Comparison of ENCODE assay signal across 8 cellular contexts in the genomic region with DNA sequence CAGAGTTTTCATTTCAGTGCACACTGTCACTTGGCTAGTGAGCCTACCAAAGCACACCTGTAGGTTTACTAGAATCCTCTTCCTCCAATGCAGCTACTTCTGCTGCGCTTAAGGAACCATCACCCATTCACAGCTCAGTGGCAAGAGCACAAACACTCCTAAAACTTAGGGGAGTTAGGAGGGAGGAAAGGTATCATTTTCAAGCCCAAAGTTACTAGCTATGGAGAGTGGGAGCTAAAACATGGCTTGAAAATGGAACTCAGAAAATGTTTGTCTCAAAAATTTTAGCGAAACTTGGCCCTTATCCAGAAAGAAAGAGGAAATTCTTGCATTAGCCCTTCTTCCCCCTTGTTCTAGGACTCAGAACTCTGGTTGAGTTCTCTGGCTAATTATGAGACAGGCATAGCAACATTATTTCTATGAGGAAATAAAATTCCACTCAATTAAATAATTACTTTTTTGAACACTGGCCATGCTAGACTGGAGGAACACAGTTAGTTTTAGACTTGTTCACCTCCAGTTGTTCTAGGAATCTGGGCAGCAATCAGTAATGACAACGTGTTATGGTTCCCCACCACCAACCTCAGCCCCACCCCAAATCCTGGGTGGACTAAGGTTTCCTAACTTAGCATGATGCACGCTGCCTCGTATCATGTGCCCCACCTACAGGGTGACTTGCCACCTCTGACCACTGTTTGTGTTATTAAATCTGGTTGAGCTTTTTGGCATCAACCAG. TPM values are rescaled to one million over a fixed set of nuclear protein-coding genes. Genes with fewer than 3 reads are reported as not detected.
DNase-seq lines count a peak whose midpoint lies in the region; ATAC-seq and TF ChIP-seq lines count a peak whose summit lies in the region.

No MANE protein-coding gene starts in this region.

- H3K36me3 ChIP-seq in RWPE2 (ENCODE audit: low read depth) (no peaks in the 10 kb centered on the region), heart left ventricle (no peaks in the 10 kb centered on the region)

- WGBS in heart left ventricle, 4 donors: 43 to 51% (median 49%) methylated on average over 5 of the region's 5 CpGs

- peak overlapping the region; percentile 67 to 81 for H3K4me3 Mint-ChIP-seq in stimulated activated naive CD8-positive, alpha-beta T cell treated with anti-CD3 and anti-CD28 coated beads, Interleukin-15, amount 100 ng/mL, for 72 hours

- peaks cover 79% of the 10 kb centered on the region for H3K4me1 Mint-ChIP-seq in stimulated activated naive CD8-positive, alpha-beta T cell treated with anti-CD3 and anti-CD28 coated beads, Interleukin-15, amount 100 ng/mL, for 72 hours

- TF ChIP-seq CTCF in RWPE2 (IDR thresholded peaks at IDR 0.05; ENCODE audit: poor library complexity, severe bottlenecking) (no peak), heart left ventricle (IDR thresholded peaks at IDR 0.05) (no peak)

- H3K27me3 ChIP-seq in RWPE2 (ENCODE audit: insufficient read depth, poor library complexity, severe bottlenecking) (no peaks in the 10 kb centered on the region), heart left ventricle (no peaks in the 10 kb centered on the region)

- H3K9me3 Mint-ChIP-seq in stimulated activated naive CD8-positive, alpha-beta T cell treated with anti-CD3 and anti-CD28 coated beads, Interleukin-15, amount 100 ng/mL, for 72 hours: no peaks in the 10 kb centered on the region

- H3K27ac ChIP-seq in RWPE2 (ENCODE audit: poor library complexity, severe bottlenecking) (peak overlapping the region; percentile 81), heart left ventricle (peak overlapping the region in 10 of 12 donors; percentile 23 to 90 (median 38))

- H3K4me3 ChIP-seq in RWPE2 (ENCODE audit: severe bottlenecking) (no peak overlapping the region), heart left ventricle (peak overlapping the region in 1 of 12 donors; percentile 47)

- intact Hi-C loops in heart left ventricle (cut with DNase I): loop anchor here in 5 of 10 donors (5.0 to 10.0 kb wide), 5 partner anchors 32 to 48 kb away; a partner anchor contains a TSS

- H3K9me3 ChIP-seq in RWPE2 (ENCODE audit: severe bottlenecking) (no peaks in the 10 kb centered on the region), heart left ventricle (no peaks in the 10 kb centered on the region)

- DNase-seq in activated CD4-positive, CD25-positive, alpha-beta regulatory T cell (lab: John Stamatoyannopoulos, UW): no peak
- DNase-seq in RWPE2 (ENCODE audit: low spot score) (no peak), heart left ventricle (no peak)
- no peak for DNase-seq in stimulated activated naive CD8-positive, alpha-beta T cell treated with anti-CD3 and anti-CD28 coated beads, Interleukin-15, amount 100 ng/mL, for 72 hours
- no peak for DNase-seq in activated CD4-positive, CD25-positive, alpha-beta regulatory T cell treated with anti-CD3 and anti-CD28 coated beads, Interleukin-2, amount 50 U/mL, for 72 hours

- H3K4me1 ChIP-seq in RWPE2 (ENCODE audit: insufficient read depth, poor library complexity, severe bottlenecking) (peaks cover 26% of the 10 kb centered on the region), heart left ventricle (peaks cover 6 to 96% (median 55%) of the 10 kb centered on the region in 12 donors)

- no peak for TF ChIP-seq POLR2A in heart left ventricle (IDR thresholded peaks at IDR 0.05)

- peak overlapping the region; percentile 79 to 80 for H3K27ac Mint-ChIP-seq in stimulated activated naive CD8-positive, alpha-beta T cell treated with anti-CD3 and anti-CD28 coated beads, Interleukin-15, amount 100 ng/mL, for 72 hours

- H3K27me3 Mint-ChIP-seq in stimulated activated naive CD8-positive, alpha-beta T cell treated with anti-CD3 and anti-CD28 coated beads, Interleukin-15, amount 100 ng/mL, for 72 hours: no peaks in the 10 kb centered on the region

- ATAC-seq in activated CD4-positive, CD25-positive, alpha-beta regulatory T cell treated with anti-CD3 and anti-CD28 coated beads, Interleukin-2, amount 50 U/mL, for 24 hours: peak; percentile 5 to 17
- ATAC-seq in RWPE2 (ENCODE audit: low read depth) (no peak), heart left ventricle (no peak), GM18909 (IDR thresholded peaks at IDR 0.05; ENCODE audit: poor library complexity, unreplicated experiment) (no peak), HG03354 (IDR thresholded peaks at IDR 0.05; ENCODE audit: poor library complexity, severe bottlenecking, unreplicated experiment) (no peak)
- ATAC-seq in stimulated activated naive CD8-positive, alpha-beta T cell treated with anti-CD3 and anti-CD28 coated beads, Interleukin-15, amount 100 ng/mL, for 72 hours: peak; percentile 35

RNA-seq across cellular contexts. Expression of a gene that starts 32.9 kb away (rescaled TPM):
- 10 to 100 TPM in 6 of 9 donors, 1 to 10 TPM in 3; 6.1 to 21.6 (median 10.9) TPM for total RNA-seq in heart left ventricle
- 10 to 100 TPM in 1 of 2 donors, 1 to 10 TPM in 1; 1.9 to 12.8 TPM for polyA plus RNA-seq in heart left ventricle

Comparison
In these comparisons a context has a peak if more than half of its experiments do, and no peak if none do; other contexts are left out.
1. ATAC-seq: peak in activated CD4-positive, CD25-positive, alpha-beta regulatory T cell treated with anti-CD3 and anti-CD28 coated beads, Interleukin-2, amount 50 U/mL, for 24 hours (2 of 2) and stimulated activated naive CD8-positive, alpha-beta T cell treated with anti-CD3 and anti-CD28 coated beads, Interleukin-15, amount 100 ng/mL, for 72 hours (single experiment); none in RWPE2 (single experiment), heart left ventricle (0 of 4), GM18909 (single experiment) and HG03354 (single experiment).